Comparison of ENCODE assay signal across 1 cellular context in genomic region chr9:108568093-108568492, GRCh38.
TF ChIP-seq lines count a peak whose summit lies in the region.

No MANE protein-coding gene starts in this region.

TF ChIP-seq in GM23338, 12 proteins besides CTCF, POLR2A, EP300 and RAD21:
- TF ChIP-seq ZNF462 (CRISPR knock-in tag; IDR thresholded peaks at IDR 0.05) (no peak), STAT1 (IDR thresholded peaks at IDR 0.05; ENCODE audit: unreplicated experiment) (no peak), CREB1 (CRISPR knock-in tag; IDR thresholded peaks at IDR 0.05; ENCODE audit: low read depth) (no peak), ZNF331 (CRISPR knock-in tag; IDR thresholded peaks at IDR 0.05; ENCODE audit: low read depth) (no peak), ETS1 (IDR thresholded peaks at IDR 0.05) (no peak), ZNF114 (CRISPR knock-in tag; IDR thresholded peaks at IDR 0.05) (no peak), NANOG (IDR thresholded peaks at IDR 0.05; ENCODE audit: borderline replicate concordance) (no peak), EZH2phosphoT487 (IDR thresholded peaks at IDR 0.05; ENCODE audit: unreplicated experiment) (no peak), REST (IDR thresholded peaks at IDR 0.05; ENCODE audit: unreplicated experiment) (no peak), POLR2AphosphoS5 (IDR thresholded peaks at IDR 0.05; ENCODE audit: low read depth) (no peak), EZH2 (IDR thresholded peaks at IDR 0.05; ENCODE audit: low read depth, unreplicated experiment) (no peak), JUNB (IDR thresholded peaks at IDR 0.05; ENCODE audit: unreplicated experiment) (no peak)
